In the genomic region with DNA sequence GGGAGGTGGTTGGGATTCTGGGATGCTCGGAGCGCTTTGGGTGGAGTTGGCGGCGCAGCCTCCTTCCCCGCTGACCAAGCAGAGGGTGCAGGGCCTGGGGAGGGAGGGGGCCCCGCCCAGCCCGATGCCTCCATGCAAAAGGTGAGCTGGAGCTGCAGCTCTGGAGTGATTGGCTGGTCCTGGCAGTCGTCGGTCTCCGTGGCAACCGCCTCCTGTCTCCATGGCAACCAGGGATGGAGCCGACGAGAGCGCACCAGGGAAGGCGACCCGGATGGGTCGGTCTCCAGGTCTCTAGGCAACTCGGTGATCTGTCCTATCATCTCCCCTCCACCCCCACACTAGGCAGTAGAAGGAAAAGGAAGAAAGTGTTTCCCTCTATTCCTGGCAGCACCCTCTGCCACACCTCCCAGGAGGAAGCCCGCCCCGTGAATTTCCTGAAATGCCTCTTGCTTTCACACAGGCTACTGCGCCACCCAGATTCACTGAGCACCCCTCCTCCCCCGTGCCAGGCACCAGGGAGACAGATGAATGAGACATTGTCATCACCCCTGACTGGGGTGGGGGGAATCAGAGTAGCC, we compare ENCODE assay signal across 8 cellular contexts. TPM values are rescaled to one million over a fixed set of nuclear protein-coding genes. Genes with fewer than 3 reads are reported as not detected.
DNase-seq lines count a peak whose midpoint lies in the region; TF ChIP-seq lines count a peak whose summit lies in the region.

No MANE protein-coding gene starts in this region.

- peaks cover 6% of the 10 kb centered on the region for H3K4me1 Mint-ChIP-seq in activated naive CD8-positive, alpha-beta T cell treated with anti-CD3 and anti-CD28 coated beads for 36 hours

- H3K36me3 ChIP-seq in ACC112 (ENCODE audit: insufficient read depth, low read length) (no peaks in the 10 kb centered on the region), SJSA1 (no peaks in the 10 kb centered on the region), neuron (ENCODE audit: insufficient read depth, low read length) (peaks cover 6% of the 10 kb centered on the region), suprapubic skin (no peaks in the 10 kb centered on the region), Karpas-422 (ENCODE audit: insufficient read depth, low read length) (no peaks in the 10 kb centered on the region)

- H3K4me3 Mint-ChIP-seq in activated naive CD8-positive, alpha-beta T cell treated with anti-CD3 and anti-CD28 coated beads for 36 hours, result peak overlapping the region; percentile 80

- DNase-seq in HPDE6-E6E7 (ENCODE audit: extremely low spot score) (peak; percentile 50), SJSA1 (ENCODE audit: low read depth in 1 of 2, low spot score in 2 of 2) (peak; percentile 65 to 70), glomerular visceral epithelial cell (ENCODE audit: extremely low spot score) (peak; percentile 48), suprapubic skin (ENCODE audit: low spot score in 2 of 2) (peak in 1 of 2 donors; percentile 76), Karpas-422 (no peak)
- DNase-seq in activated naive CD8-positive, alpha-beta T cell treated with anti-CD3 and anti-CD28 coated beads for 36 hours, result peak; percentile 80

- H3K4me2 ChIP-seq in Karpas-422 (ENCODE audit: low read depth, low read length, poor library complexity, severe bottlenecking), result no peak overlapping the region

- peak overlapping the region; percentile 55 for H2AFZ ChIP-seq in ACC112 (ENCODE audit: low read length, unreplicated experiment)
- H2AFZ ChIP-seq in neuron (ENCODE audit: low read depth, low read length), result peak overlapping the region; percentile 95
- H2AFZ ChIP-seq in Karpas-422 (ENCODE audit: low read length), result no peak overlapping the region

- no peak for TF ChIP-seq CTCF in suprapubic skin (IDR thresholded peaks at IDR 0.05)

- no peak overlapping the region for H3K27ac ChIP-seq in ACC112 (ENCODE audit: low read depth, low read length)
- H3K27ac ChIP-seq in SJSA1, result no peak overlapping the region; the same call in 1 of the 2 replicates
- H3K27ac ChIP-seq in suprapubic skin, result no peak overlapping the region
- no peak overlapping the region for H3K27ac ChIP-seq in Karpas-422 (ENCODE audit: low read length)

- no peaks in the 10 kb centered on the region for H3K9me2 ChIP-seq in Karpas-422 (replicated peaks; ENCODE audit: insufficient read depth, low read length)

- no peak for TF ChIP-seq POLR2A in suprapubic skin (IDR thresholded peaks at IDR 0.05)

- no peaks in the 10 kb centered on the region for H3K36me3 Mint-ChIP-seq in activated naive CD8-positive, alpha-beta T cell treated with anti-CD3 and anti-CD28 coated beads for 36 hours

- TF ChIP-seq EP300 in suprapubic skin (IDR thresholded peaks at IDR 0.05), result no peak

- H3K9me3 ChIP-seq in SJSA1 (replicated peaks) (0 out of 2 replicates have a peak, but pooled peaks cover 2% of the 10 kb centered on the region), neuron (ENCODE audit: low read length) (no peaks in the 10 kb centered on the region), suprapubic skin (no peaks in the 10 kb centered on the region), Karpas-422 (ENCODE audit: low read length) (peaks cover 3% of the 10 kb centered on the region; the same call in 1 of the 2 replicates)

- H3K4me1 ChIP-seq in ACC112 (ENCODE audit: control insufficient read depth, insufficient read depth, low read length, unreplicated experiment) (no peaks in the 10 kb centered on the region), SJSA1 (replicated peaks) (peaks cover 20% of the 10 kb centered on the region), neuron (ENCODE audit: insufficient read depth, low read length) (peaks cover 8% of the 10 kb centered on the region), suprapubic skin (peaks cover 13% of the 10 kb centered on the region), Karpas-422 (ENCODE audit: low read length) (no peaks in the 10 kb centered on the region)

- H3K9ac ChIP-seq in Karpas-422 (ENCODE audit: low read length), result no peak overlapping the region

- H3K27me3 ChIP-seq in ACC112 (ENCODE audit: insufficient read depth, low read length) (peaks cover 9% of the 10 kb centered on the region; the same call in 1 of the 2 replicates), SJSA1 (replicated peaks) (no peaks in the 10 kb centered on the region), neuron (ENCODE audit: insufficient read depth, low read length) (no peaks in the 10 kb centered on the region), suprapubic skin (peaks cover 5% of the 10 kb centered on the region), Karpas-422 (ENCODE audit: low read length) (no peaks in the 10 kb centered on the region)

- H4K20me1 ChIP-seq in Karpas-422 (ENCODE audit: insufficient read depth, low read depth, low read length), result no peaks in the 10 kb centered on the region

- H3K27me3 Mint-ChIP-seq in activated naive CD8-positive, alpha-beta T cell treated with anti-CD3 and anti-CD28 coated beads for 36 hours, result peaks cover 3% of the 10 kb centered on the region

- no peak overlapping the region for H3K27ac Mint-ChIP-seq in activated naive CD8-positive, alpha-beta T cell treated with anti-CD3 and anti-CD28 coated beads for 36 hours

- H3K4me3 ChIP-seq in ACC112 (ENCODE audit: low read depth, low read length) (peak overlapping the region; percentile 75), SJSA1 (peak overlapping the region; percentile 52), neuron (ENCODE audit: low read length) (peak overlapping the region; percentile 76), suprapubic skin (peak overlapping the region; percentile 59), Karpas-422 (ENCODE audit: low read length) (no peak overlapping the region)

- no peaks in the 10 kb centered on the region for H3K9me3 Mint-ChIP-seq in activated naive CD8-positive, alpha-beta T cell treated with anti-CD3 and anti-CD28 coated beads for 36 hours

- 0% methylated on average over 9 of the region's 22 CpGs for WGBS in suprapubic skin

- H3K79me2 ChIP-seq in ACC112 (ENCODE audit: control insufficient read depth, insufficient read depth, low read length, unreplicated experiment) (no peaks in the 10 kb centered on the region), Karpas-422 (ENCODE audit: low read length) (no peaks in the 10 kb centered on the region)

RNA-seq across cellular contexts. Expression of a gene that starts 0.6 kb away (rescaled TPM):
- 0.81 and 1.5 TPM in 2 replicates for total RNA-seq in SJSA1 (2014; rRNA removed; shearing (Covaris generic))
- total RNA-seq in activated naive CD8-positive, alpha-beta T cell treated with anti-CD3 and anti-CD28 coated beads for 36 hours, result under 1 TPM; 0.35 to 0.50 TPM
- 1 to 10 TPM in 2 of 4 donors, under 1 TPM in 2; 0.76 to 1.4 (median 1.0) TPM for total RNA-seq in suprapubic skin
- 0.04 TPM in 1 of 2 replicates, not detected in the other for total RNA-seq in Karpas-422 (2014; rRNA removed; shearing (Covaris generic); ENCODE audit: low replicate concordance)

RNA-seq across cellular contexts. Expression of a gene that starts 22.1 kb away (rescaled TPM):
- 54.9 and 67.4 TPM in 2 replicates for total RNA-seq in SJSA1 (2014; rRNA removed; shearing (Covaris generic))
- 100 to 1,000 TPM; 205 to 207 TPM for total RNA-seq in activated naive CD8-positive, alpha-beta T cell treated with anti-CD3 and anti-CD28 coated beads for 36 hours
- total RNA-seq in suprapubic skin, result 10 to 100 TPM; 49.9 to 82.8 (median 68.9) TPM
- total RNA-seq in Karpas-422 (2014; rRNA removed; shearing (Covaris generic); ENCODE audit: low replicate concordance), result 81.5 and 108 TPM in 2 replicates
